Comparison of ENCODE assay signal across 1 cellular context in genomic region chr10:1685671-1686450, GRCh38.
TF ChIP-seq lines count a peak whose summit lies in the region.

No MANE protein-coding gene starts in this region.

TF ChIP-seq in HepG2, 621 proteins besides CTCF, POLR2A, EP300 and RAD21:
- TF ChIP-seq ZIK1 (CRISPR knock-in tag; IDR thresholded peaks at IDR 0.05; ENCODE audit: borderline replicate concordance, low read depth), result no peak
- no peak for TF ChIP-seq ZFP36L1 (CRISPR knock-in tag; IDR thresholded peaks at IDR 0.05)
- no peak for TF ChIP-seq ZNF17 (CRISPR knock-in tag; IDR thresholded peaks at IDR 0.05)
- TF ChIP-seq ZBTB10 (CRISPR knock-in tag; IDR thresholded peaks at IDR 0.05; ENCODE audit: borderline replicate concordance), result no peak
- TF ChIP-seq ZBTB1 (CRISPR knock-in tag; IDR thresholded peaks at IDR 0.05; ENCODE audit: borderline replicate concordance), result no peak
- no peak for TF ChIP-seq CREM (IDR thresholded peaks at IDR 0.05)
- no peak for TF ChIP-seq CREM (CRISPR knock-in tag; IDR thresholded peaks at IDR 0.05)
- no peak for TF ChIP-seq HNF4A (CRISPR knock-in tag; IDR thresholded peaks at IDR 0.05)
- no peak for TF ChIP-seq ZNF407 (CRISPR knock-in tag; IDR thresholded peaks at IDR 0.05; ENCODE audit: not compliant biosample characterization)
- no peak for TF ChIP-seq ZNF431 (CRISPR knock-in tag; IDR thresholded peaks at IDR 0.05; ENCODE audit: borderline replicate concordance, low read depth)
- no peak for TF ChIP-seq KLF6 (CRISPR knock-in tag; IDR thresholded peaks at IDR 0.05)
- TF ChIP-seq SKIL (CRISPR knock-in tag; IDR thresholded peaks at IDR 0.05; ENCODE audit: borderline replicate concordance), result no peak
- no peak for TF ChIP-seq ZBTB8A (CRISPR knock-in tag; IDR thresholded peaks at IDR 0.05; ENCODE audit: borderline replicate concordance, low read depth)
